ENCODE assay signal across 22 cellular contexts in genomic region chr6:100103194-100103593, GRCh38.
"Had no signal": no experiment of that assay in that cellular context is flagged by ENCODE, and none has a peak within 500 bp of the region (broad histone marks: within the 10 kb centered on the region; RNA-seq: fewer than 3 reads in every experiment).

No MANE protein-coding gene starts in this region.

- FAIRE-seq: HepG2, RCC 7860 had no signal

- DNase-seq: KBM-7, NCI-H1092, NCI-H1105 treated with DMSO at 0.1 percent for 48 hours, NCI-H1417 treated with DMSO at 0.1 percent for 48 hours, NCI-H187, NCI-H2029, NCI-H2081 treated with DMSO at 0.1 percent for 48 hours, NCI-H2171, NCI-H226, NCI-H446, NCI-H510A, NCI-H524 treated with DMSO at 0.1 percent for 48 hours, NCI-H69, NCI-H774, Right ventricle myocardium superior, RPMI8226, SIG-M5, T-helper 2 cell had no signal

- H3K27me3 ChIP-seq: SJSA1 had no signal

- H3K4me3 ChIP-seq: SJSA1, SK-N-MC had no signal

- ATAC-seq: HepG2 had no signal

- H3K9me3 ChIP-seq: SJSA1 had no signal

- H3K27ac ChIP-seq: SJSA1, SK-N-MC had no signal

- H3K36me3 ChIP-seq: SJSA1 had no signal
